Comparison of ENCODE assay signal across 9 cellular contexts in genomic region chr14:24369463-24369862, GRCh38. TPM values are rescaled to one million over a fixed set of nuclear protein-coding genes. Genes with fewer than 3 reads are reported as not detected.
A peak's percentile ranks its signal among the peaks of the same experiment; 100 is the strongest.
DNase-seq lines count a peak whose midpoint lies in the region; ATAC-seq and TF ChIP-seq lines count a peak whose summit lies in the region.
"Had no signal": no experiment of that assay in that cellular context is flagged by ENCODE, and none has a peak within 500 bp of the region (broad histone marks: within the 10 kb centered on the region; RNA-seq: fewer than 3 reads in every experiment).

No MANE protein-coding gene starts in this region.

- H3K4me1 ChIP-seq in naive thymus-derived CD4-positive, alpha-beta T cell (ENCODE audit: control insufficient read depth in 2 of 2, insufficient read depth in 2 of 2, low read length in 2 of 2) = peaks cover 12 to 26% of the 10 kb centered on the region in 2 donors
- peaks cover 0 to 51% (median 11%) of the 10 kb centered on the region in 4 donors for H3K4me1 ChIP-seq in tibial nerve

- no peak for TF ChIP-seq EP300 in tibial nerve (IDR thresholded peaks at IDR 0.05)

- TF ChIP-seq POLR2A in tibial nerve (IDR thresholded peaks at IDR 0.05) = no peak

- DNase-seq in activated naive CD4-positive, alpha-beta T cell treated with anti-CD3 and anti-CD28 coated beads, Interleukin-2, amount 10 ng/mL, durations not matched to agents 7 days and 5 days = no peak
- DNase-seq in chondrocyte (ENCODE audit: low spot score) = no peak
- DNase-seq in naive thymus-derived CD4-positive, alpha-beta T cell = no peak
- no peak for DNase-seq in tibial nerve (ENCODE audit: low spot score in 2 of 2)
- no peak for DNase-seq in NCI-H510A (lab: John Stamatoyannopoulos, UW)
- no peak for DNase-seq in GM20000 (ENCODE audit: low spot score)
- no peak for DNase-seq in stimulated activated CD4-positive, alpha-beta T cell treated with anti-CD3 and anti-CD28 coated beads, Interleukin-4, amount 100 ng/mL, for 4 hours

- POLR2A ChIA-PET in naive thymus-derived CD4-positive, alpha-beta T cell (lab: Charles Lee) = interaction anchor here (0.8 kb wide), 1 partner anchor 33 kb away, joined by 3 read pairs; no protein-coding TSS in a partner anchor

- no peaks in the 10 kb centered on the region for H3K9me3 ChIP-seq in naive thymus-derived CD4-positive, alpha-beta T cell (ENCODE audit: control insufficient read depth in 2 of 3, low read length in 3 of 3)
- H3K9me3 ChIP-seq in tibial nerve = no peaks in the 10 kb centered on the region

- ATAC-seq in naive thymus-derived CD4-positive, alpha-beta T cell = no peak

- WGBS in tibial nerve, 2 donors = 77 to 80% methylated on average over 18 to 20 of the region's 20 CpGs

- H3K27me3 ChIP-seq in naive thymus-derived CD4-positive, alpha-beta T cell (ENCODE audit: control insufficient read depth in 2 of 2, insufficient read depth in 2 of 2, low read length in 2 of 2) = peaks cover 10 to 20% of the 10 kb centered on the region in 2 donors
- no peaks in the 10 kb centered on the region for H3K27me3 ChIP-seq in tibial nerve

- H3K4me3 Mint-ChIP-seq in activated naive CD4-positive, alpha-beta T cell treated with anti-CD3 and anti-CD28 coated beads, Interleukin-2, amount 50 U/mL, for 24 hours = peak overlapping the region; percentile 35
- H3K4me3 Mint-ChIP-seq in activated naive CD4-positive, alpha-beta T cell treated with anti-CD3 and anti-CD28 coated beads, Interleukin-2, amount 10 ng/mL, durations not matched to agents 7 days and 5 days = no peak overlapping the region
- peak overlapping the region; percentile 74 for H3K4me3 Mint-ChIP-seq in chondrocyte (ENCODE audit: unreplicated experiment)
- peak overlapping the region in 9 of 10 donors; percentile 18 to 84 (median 59) for H3K4me3 Mint-ChIP-seq in naive thymus-derived CD4-positive, alpha-beta T cell

- TF ChIP-seq CTCF in chondrocyte (IDR thresholded peaks at IDR 0.05) = no peak
- TF ChIP-seq CTCF in tibial nerve (IDR thresholded peaks at IDR 0.05) = no peak
- no peak for TF ChIP-seq CTCF in GM20000 (IDR thresholded peaks at IDR 0.05; ENCODE audit: extremely low read depth, missing control alignments)

- H3K4me3 ChIP-seq in naive thymus-derived CD4-positive, alpha-beta T cell (ENCODE audit: low read length) = no peak overlapping the region
- H3K4me3 ChIP-seq in tibial nerve = peak overlapping the region in 1 of 4 donors; percentile 63

- intact Hi-C loops in naive thymus-derived CD4-positive, alpha-beta T cell (cut with micrococcal nuclease) = loop anchor here in 1 of 2 donors (5.0 kb wide), 1 partner anchor 43 kb away; no protein-coding TSS in a partner anchor

- no peaks in the 10 kb centered on the region for H3K36me3 Mint-ChIP-seq in activated naive CD4-positive, alpha-beta T cell treated with anti-CD3 and anti-CD28 coated beads, Interleukin-2, amount 50 U/mL, for 24 hours
- H3K36me3 Mint-ChIP-seq in activated naive CD4-positive, alpha-beta T cell treated with anti-CD3 and anti-CD28 coated beads, Interleukin-2, amount 10 ng/mL, durations not matched to agents 7 days and 5 days = peaks cover 2% of the 10 kb centered on the region
- peaks cover 17% of the 10 kb centered on the region for H3K36me3 Mint-ChIP-seq in chondrocyte (ENCODE audit: low read depth)
- no peaks in the 10 kb centered on the region for H3K36me3 Mint-ChIP-seq in naive thymus-derived CD4-positive, alpha-beta T cell

- H3K36me3 ChIP-seq in naive thymus-derived CD4-positive, alpha-beta T cell (ENCODE audit: control insufficient read depth in 2 of 3, insufficient read depth in 3 of 3, low read length in 3 of 3) = no peaks in the 10 kb centered on the region
- H3K36me3 ChIP-seq in tibial nerve = peaks cover 0 to 30% (median 0%) of the 10 kb centered on the region in 3 donors

- CTCF ChIA-PET in activated naive CD4-positive, alpha-beta T cell treated with anti-CD3 and anti-CD28 coated beads, Interleukin-2, amount 10 ng/mL, durations not matched to agents 7 days and 5 days (lab: Charles Lee) = interaction anchor here (1.4 kb wide), 1 partner anchor 62 kb away, joined by 5 read pairs; no protein-coding TSS in a partner anchor
- CTCF ChIA-PET in naive thymus-derived CD4-positive, alpha-beta T cell (lab: Charles Lee) = no interaction called here

- peaks cover 28% of the 10 kb centered on the region for H3K4me1 Mint-ChIP-seq in activated naive CD4-positive, alpha-beta T cell treated with anti-CD3 and anti-CD28 coated beads, Interleukin-2, amount 50 U/mL, for 24 hours
- peaks cover 30% of the 10 kb centered on the region for H3K4me1 Mint-ChIP-seq in activated naive CD4-positive, alpha-beta T cell treated with anti-CD3 and anti-CD28 coated beads, Interleukin-2, amount 10 ng/mL, durations not matched to agents 7 days and 5 days
- H3K4me1 Mint-ChIP-seq in chondrocyte (ENCODE audit: low read depth) = peaks cover 44% of the 10 kb centered on the region
- H3K4me1 Mint-ChIP-seq in naive thymus-derived CD4-positive, alpha-beta T cell = peaks cover 23 to 36% (median 29%) of the 10 kb centered on the region in 7 donors

- no peak overlapping the region for H3K27ac ChIP-seq in naive thymus-derived CD4-positive, alpha-beta T cell (ENCODE audit: low read depth, low read length)
- peak overlapping the region in 3 of 4 donors; percentile 86 to 94 (median 94) for H3K27ac ChIP-seq in tibial nerve

- H3K27ac Mint-ChIP-seq in activated naive CD4-positive, alpha-beta T cell treated with anti-CD3 and anti-CD28 coated beads, Interleukin-2, amount 50 U/mL, for 24 hours = no peak overlapping the region
- H3K27ac Mint-ChIP-seq in activated naive CD4-positive, alpha-beta T cell treated with anti-CD3 and anti-CD28 coated beads, Interleukin-2, amount 10 ng/mL, durations not matched to agents 7 days and 5 days = no peak overlapping the region
- peak overlapping the region; percentile 81 for H3K27ac Mint-ChIP-seq in chondrocyte (ENCODE audit: unreplicated experiment)
- no peak overlapping the region for H3K27ac Mint-ChIP-seq in naive thymus-derived CD4-positive, alpha-beta T cell

- peaks cover 30% of the 10 kb centered on the region for H3K27me3 Mint-ChIP-seq in activated naive CD4-positive, alpha-beta T cell treated with anti-CD3 and anti-CD28 coated beads, Interleukin-2, amount 50 U/mL, for 24 hours
- H3K27me3 Mint-ChIP-seq in activated naive CD4-positive, alpha-beta T cell treated with anti-CD3 and anti-CD28 coated beads, Interleukin-2, amount 10 ng/mL, durations not matched to agents 7 days and 5 days = peaks cover 91% of the 10 kb centered on the region
- no peaks in the 10 kb centered on the region for H3K27me3 Mint-ChIP-seq in chondrocyte (ENCODE audit: low read depth)
- peaks cover 30 to 56% (median 33%) of the 10 kb centered on the region in 5 donors for H3K27me3 Mint-ChIP-seq in naive thymus-derived CD4-positive, alpha-beta T cell

- H3K9me3 Mint-ChIP-seq in activated naive CD4-positive, alpha-beta T cell treated with anti-CD3 and anti-CD28 coated beads, Interleukin-2, amount 50 U/mL, for 24 hours = no peaks in the 10 kb centered on the region
- H3K9me3 Mint-ChIP-seq in activated naive CD4-positive, alpha-beta T cell treated with anti-CD3 and anti-CD28 coated beads, Interleukin-2, amount 10 ng/mL, durations not matched to agents 7 days and 5 days = no peaks in the 10 kb centered on the region
- no peaks in the 10 kb centered on the region for H3K9me3 Mint-ChIP-seq in chondrocyte (ENCODE audit: low read depth)
- peaks cover 0 to 2% (median 0%) of the 10 kb centered on the region in 11 donors for H3K9me3 Mint-ChIP-seq in naive thymus-derived CD4-positive, alpha-beta T cell

RNA-seq across cellular contexts. Expression of gene NFATC4, which starts 1.5 kb away (rescaled TPM):
- total RNA-seq in chondrocyte = 93.4 to 99.2 TPM (median 97.7 TPM) in 3 replicates
- not detected for total RNA-seq in naive thymus-derived CD4-positive, alpha-beta T cell
- not detected for polyA plus RNA-seq in naive thymus-derived CD4-positive, alpha-beta T cell
- total RNA-seq in tibial nerve = 100 to 1,000 TPM in 2 of 4 donors, 10 to 100 TPM in 2; 58.6 to 132 (median 99.1) TPM

RNA-seq across cellular contexts. Expression of gene NYNRIN, which starts 29.3 kb away (rescaled TPM):
- total RNA-seq in chondrocyte (20.0 to 32.1 TPM (median 21.0 TPM) in 3 replicates), tibial nerve (10 to 100 TPM; 17.4 to 24.7 (median 19.4) TPM)
- total RNA-seq in naive thymus-derived CD4-positive, alpha-beta T cell = 1 to 10 TPM in 1 of 5 experiments, under 1 TPM in 4; 0.08 to 1.3 (median 0.11) TPM
- polyA plus RNA-seq in naive thymus-derived CD4-positive, alpha-beta T cell = not detected

RNA-seq across cellular contexts. Expression of gene RIPK3, which starts 29.7 kb away (rescaled TPM):
- total RNA-seq in chondrocyte (0.80 to 1.3 TPM (median 0.90 TPM) in 3 replicates), tibial nerve (1 to 10 TPM; 4.0 to 9.6 (median 9.0) TPM)
- 10 to 100 TPM; 19.9 to 47.5 (median 36.8) TPM for total RNA-seq in naive thymus-derived CD4-positive, alpha-beta T cell
- 10 to 100 TPM in 1 of 2 donors, 1 to 10 TPM in 1; 8.2 to 11.7 TPM for polyA plus RNA-seq in naive thymus-derived CD4-positive, alpha-beta T cell

RNA-seq across cellular contexts. Expression of gene ADCY4, which starts 34.6 kb away (rescaled TPM):
- total RNA-seq in chondrocyte = 1.5 to 5.2 TPM (median 3.3 TPM) in 3 replicates
- 10 to 100 TPM in 1 of 5 experiments, 1 to 10 TPM in 4; 4.6 to 10.2 (median 6.1) TPM for total RNA-seq in naive thymus-derived CD4-positive, alpha-beta T cell
- under 1 TPM in 1 of 2 donors, not detected in 1; 0.25 TPM for polyA plus RNA-seq in naive thymus-derived CD4-positive, alpha-beta T cell
- total RNA-seq in tibial nerve = 10 to 100 TPM; 32.0 to 68.1 (median 53.2) TPM
- total RNA-seq: RPMI7951 had no signal

RNA-seq across cellular contexts. Expression of gene LTB4R, which starts 58.2 kb away (rescaled TPM):
- 6.1 to 12.0 TPM (median 7.3 TPM) in 3 replicates for total RNA-seq in chondrocyte
- total RNA-seq in naive thymus-derived CD4-positive, alpha-beta T cell = 10 to 100 TPM; 14.1 to 28.8 (median 26.3) TPM
- 1 to 10 TPM; 9.1 to 9.4 TPM for polyA plus RNA-seq in naive thymus-derived CD4-positive, alpha-beta T cell
- total RNA-seq in tibial nerve = 10 to 100 TPM in 3 of 4 donors, 1 to 10 TPM in 1; 8.4 to 14.4 (median 11.8) TPM

Comparison
In these comparisons a context has a peak if more than half of its experiments do, and no peak if none do; other contexts are left out.
1. RNA of gene NFATC4, which starts 1.5 kb away (total RNA-seq): 58.6 to 132 TPM in tibial nerve and 93.4 to 99.2 TPM in chondrocyte; not detected in naive thymus-derived CD4-positive, alpha-beta T cell; every median in the first group is over 10 times any median in the second.